23 cellular contexts compared by ENCODE assay signal in the genomic region with DNA sequence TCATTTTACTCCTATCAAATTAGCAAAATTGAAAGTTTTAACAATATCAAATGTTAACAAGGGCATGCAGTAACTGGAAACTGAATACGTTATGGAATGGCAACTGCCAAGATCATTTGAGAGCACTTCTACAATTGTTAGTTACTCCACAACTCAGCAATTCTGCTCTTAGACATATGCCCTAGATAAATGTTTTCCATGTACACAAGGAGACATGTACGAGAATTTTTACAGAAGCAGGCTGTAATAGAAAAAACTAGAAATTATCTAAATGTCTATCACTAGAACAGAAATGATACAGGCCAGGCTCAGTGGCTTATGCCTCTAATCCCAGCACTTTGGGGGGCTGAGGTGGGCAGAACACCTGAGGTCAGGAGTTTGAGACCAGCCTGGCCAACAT. TPM values are rescaled to one million over a fixed set of nuclear protein-coding genes. Genes with fewer than 3 reads are reported as not detected.
DNase-seq lines count a peak whose midpoint lies in the region; ATAC-seq, FAIRE-seq and TF ChIP-seq lines count a peak whose summit lies in the region.
"Had no signal": no experiment of that assay in that cellular context is flagged by ENCODE, and none has a peak within 500 bp of the region (broad histone marks: within the 10 kb centered on the region; RNA-seq: fewer than 3 reads in every experiment).

No MANE protein-coding gene starts in this region.

- CTCF ChIA-PET in activated CD4-positive, alpha-beta T cell treated with anti-CD3 and anti-CD28 coated beads for 36 hours (lab: Charles Lee), result interaction anchor here (1.1 to 1.5 kb wide), 3 partner anchors 9 to 52 kb away, joined by 3 to 4 read pairs (median 3); no protein-coding TSS in a partner anchor
- CTCF ChIA-PET in activated CD4-positive, alpha-beta T cell treated with anti-CD3 and anti-CD28 coated beads, Interleukin-2, amount 10 ng/mL, durations not matched to agents 7 days and 5 days (lab: Charles Lee), result interaction anchor here (1.2 to 1.5 kb wide), 2 partner anchors 10 to 72 kb away, joined by 3 to 4 read pairs; no protein-coding TSS in a partner anchor
- CTCF ChIA-PET in Panc1 (lab: Charles Lee), result interaction anchor here (1.8 kb wide), 1 partner anchor 52 kb away, joined by 4 read pairs; no protein-coding TSS in a partner anchor

- H3K36me3 Mint-ChIP-seq in activated CD4-positive, alpha-beta T cell treated with anti-CD3 and anti-CD28 coated beads for 36 hours (ENCODE audit: low read depth), result no peaks in the 10 kb centered on the region
- H3K36me3 Mint-ChIP-seq in activated CD4-positive, alpha-beta T cell treated with anti-CD3 and anti-CD28 coated beads, Interleukin-2, amount 10 ng/mL, durations not matched to agents 7 days and 5 days (ENCODE audit: low read depth), result peaks cover 6% of the 10 kb centered on the region
- no peaks in the 10 kb centered on the region for H3K36me3 Mint-ChIP-seq in activated T-cell treated with anti-CD3 and anti-CD28 coated beads, Interleukin-2, amount 50 U/mL, for 72 hours (ENCODE audit: insufficient read depth in 2 of 2)
- H3K36me3 Mint-ChIP-seq: CD4-positive, CD25-positive, alpha-beta regulatory T cell had no signal

- H3K27me3 Mint-ChIP-seq in activated CD4-positive, alpha-beta T cell treated with anti-CD3 and anti-CD28 coated beads for 36 hours, result no peaks in the 10 kb centered on the region
- no peaks in the 10 kb centered on the region for H3K27me3 Mint-ChIP-seq in activated CD4-positive, alpha-beta T cell treated with anti-CD3 and anti-CD28 coated beads, Interleukin-2, amount 10 ng/mL, durations not matched to agents 7 days and 5 days
- no peaks in the 10 kb centered on the region for H3K27me3 Mint-ChIP-seq in activated T-cell treated with anti-CD3 and anti-CD28 coated beads, Interleukin-2, amount 50 U/mL, for 72 hours (ENCODE audit: low read depth)
- H3K27me3 Mint-ChIP-seq: CD4-positive, CD25-positive, alpha-beta regulatory T cell; IgD-negative memory B cell had no signal

- ATAC-seq in activated CD4-positive, alpha-beta T cell treated with anti-CD3 and anti-CD28 coated beads for 36 hours, result peak; percentile 48
- no peak for ATAC-seq in Panc1
- no peak for ATAC-seq in activated T-cell treated with anti-CD3 and anti-CD28 coated beads, Interleukin-2, amount 50 U/mL, for 72 hours (replicated peaks in 1 of 2)

- H3K9ac ChIP-seq in kidney (ENCODE audit: low read length in 2 of 2) (no peak overlapping the region), skeletal muscle tissue (ENCODE audit: low read depth in 1 of 3, low read length in 3 of 3) (no peak overlapping the region)
- H3K9ac ChIP-seq: GM23248 had no signal

- POLR2A ChIA-PET in activated CD4-positive, alpha-beta T cell treated with anti-CD3 and anti-CD28 coated beads for 36 hours (lab: Charles Lee), result no interaction called here
- POLR2A ChIA-PET in activated CD4-positive, alpha-beta T cell treated with anti-CD3 and anti-CD28 coated beads, Interleukin-2, amount 10 ng/mL, durations not matched to agents 7 days and 5 days (lab: Charles Lee), result no interaction called here
- POLR2A ChIA-PET in Panc1 (lab: Charles Lee), result no interaction called here

- H3K27ac Mint-ChIP-seq in activated CD4-positive, alpha-beta T cell treated with anti-CD3 and anti-CD28 coated beads for 36 hours, result no peak overlapping the region
- no peak overlapping the region for H3K27ac Mint-ChIP-seq in activated CD4-positive, alpha-beta T cell treated with anti-CD3 and anti-CD28 coated beads, Interleukin-2, amount 10 ng/mL, durations not matched to agents 7 days and 5 days
- no peak overlapping the region for H3K27ac Mint-ChIP-seq in activated T-cell treated with anti-CD3 and anti-CD28 coated beads, Interleukin-2, amount 50 U/mL, for 72 hours
- H3K27ac Mint-ChIP-seq: CD4-positive, CD25-positive, alpha-beta regulatory T cell; IgD-negative memory B cell had no signal

- H3K9me3 ChIP-seq in Panc1 (ENCODE audit: control insufficient read depth, insufficient read depth, low read depth, low read length) (no peaks in the 10 kb centered on the region), kidney (ENCODE audit: control insufficient read depth in 1 of 2, low read length in 2 of 2) (no peaks in the 10 kb centered on the region), skeletal muscle tissue (ENCODE audit: control insufficient read depth in 3 of 3, low read length in 3 of 3) (no peaks in the 10 kb centered on the region)

- FAIRE-seq in kidney (lab: Jason Lieb, UNC), result no peak

- peaks cover 2% of the 10 kb centered on the region for H3K9me3 Mint-ChIP-seq in activated CD4-positive, alpha-beta T cell treated with anti-CD3 and anti-CD28 coated beads for 36 hours (ENCODE audit: low read depth)
- peaks cover 1% of the 10 kb centered on the region for H3K9me3 Mint-ChIP-seq in activated CD4-positive, alpha-beta T cell treated with anti-CD3 and anti-CD28 coated beads, Interleukin-2, amount 10 ng/mL, durations not matched to agents 7 days and 5 days
- no peaks in the 10 kb centered on the region for H3K9me3 Mint-ChIP-seq in activated T-cell treated with anti-CD3 and anti-CD28 coated beads, Interleukin-2, amount 50 U/mL, for 72 hours
- H3K9me3 Mint-ChIP-seq: CD4-positive, CD25-positive, alpha-beta regulatory T cell; IgD-negative memory B cell had no signal

- H3K36me3 ChIP-seq in Panc1 (ENCODE audit: control insufficient read depth, insufficient read depth, low read length) (peaks cover 3% of the 10 kb centered on the region; the same call in 1 of the 2 replicates), kidney (ENCODE audit: control insufficient read depth in 1 of 2, insufficient read depth in 2 of 2, low read length in 2 of 2) (no peaks in the 10 kb centered on the region), skeletal muscle tissue (ENCODE audit: control insufficient read depth in 3 of 3, insufficient read depth in 3 of 3, low read length in 3 of 3) (no peaks in the 10 kb centered on the region)

- intact Hi-C loops in activated CD4-positive, alpha-beta T cell treated with anti-CD3 and anti-CD28 coated beads for 36 hours (cut with DNase I, micrococcal nuclease), result no loop called here
- intact Hi-C loops in Panc1 (cut with micrococcal nuclease; ENCODE audit: unreplicated experiment), result no loop called here
- intact Hi-C loops in kidney (cut with DNase I), result no loop called here

- H3K27ac ChIP-seq in Panc1 (ENCODE audit: low read length), result peak overlapping the region; percentile 92
- no peak overlapping the region for H3K27ac ChIP-seq in kidney (ENCODE audit: low read depth in 2 of 2, low read length in 2 of 2)
- peak overlapping the region; percentile 16 for H3K27ac ChIP-seq in skeletal muscle tissue (ENCODE audit: low read depth, low read length)
- H3K27ac ChIP-seq: GM23248 had no signal

- no peak overlapping the region for H3K4me3 ChIP-seq in Panc1 (ENCODE audit: low read depth in 2 of 2, low read length in 2 of 2)
- no peak overlapping the region for H3K4me3 ChIP-seq in kidney (ENCODE audit: low read length in 2 of 2)
- no peak overlapping the region for H3K4me3 ChIP-seq in skeletal muscle tissue (ENCODE audit: low read length in 3 of 3)
- H3K4me3 ChIP-seq: GM23248 had no signal

- in situ Hi-C loops in Panc1 (cut with HindIII; ENCODE audit: low pct_unique_long_range_greater_than_20kb, low sequenced_read_pairs), result no loop called here

- H3K4me1 Mint-ChIP-seq in activated CD4-positive, alpha-beta T cell treated with anti-CD3 and anti-CD28 coated beads for 36 hours, result peaks cover 71% of the 10 kb centered on the region
- H3K4me1 Mint-ChIP-seq in activated CD4-positive, alpha-beta T cell treated with anti-CD3 and anti-CD28 coated beads, Interleukin-2, amount 10 ng/mL, durations not matched to agents 7 days and 5 days, result peaks cover 57% of the 10 kb centered on the region
- peaks cover 69% of the 10 kb centered on the region for H3K4me1 Mint-ChIP-seq in activated T-cell treated with anti-CD3 and anti-CD28 coated beads, Interleukin-2, amount 50 U/mL, for 72 hours (ENCODE audit: low read depth)

- TF ChIP-seq CTCF in Panc1 (IDR thresholded peaks at IDR 0.05) (no peak), kidney (IDR thresholded peaks at IDR 0.05; ENCODE audit: borderline replicate concordance, extremely low read depth, insufficient read depth) (no peak)

- H3K4me1 ChIP-seq in Panc1 (ENCODE audit: control insufficient read depth, insufficient read depth, low read length) (peaks cover 91% of the 10 kb centered on the region), kidney (ENCODE audit: control insufficient read depth in 1 of 2, insufficient read depth in 1 of 2, low read depth in 1 of 2, low read length in 2 of 2) (peaks cover 30 to 41% of the 10 kb centered on the region in 2 donors), skeletal muscle tissue (ENCODE audit: control insufficient read depth in 3 of 3, insufficient read depth in 3 of 3, low read length in 3 of 3) (peaks cover 71 to 77% (median 77%) of the 10 kb centered on the region in 3 donors)

- H3K27me3 ChIP-seq in Panc1 (ENCODE audit: control insufficient read depth, insufficient read depth, low read length), result no peaks in the 10 kb centered on the region
- no peaks in the 10 kb centered on the region for H3K27me3 ChIP-seq in skeletal muscle tissue (ENCODE audit: control insufficient read depth in 3 of 3, insufficient read depth in 3 of 3, low read length in 3 of 3)

- H3K4me3 Mint-ChIP-seq in activated CD4-positive, alpha-beta T cell treated with anti-CD3 and anti-CD28 coated beads for 36 hours, result no peak overlapping the region
- no peak overlapping the region for H3K4me3 Mint-ChIP-seq in activated CD4-positive, alpha-beta T cell treated with anti-CD3 and anti-CD28 coated beads, Interleukin-2, amount 10 ng/mL, durations not matched to agents 7 days and 5 days
- no peak overlapping the region for H3K4me3 Mint-ChIP-seq in activated T-cell treated with anti-CD3 and anti-CD28 coated beads, Interleukin-2, amount 50 U/mL, for 72 hours
- H3K4me3 Mint-ChIP-seq: CD4-positive, CD25-positive, alpha-beta regulatory T cell had no signal

- BruUV-seq in Panc1 (replicated peaks; lab: Mats Ljungman, UMichigan), result no TSS peak

- DNase-seq in activated CD4-positive, alpha-beta T cell treated with anti-CD3 and anti-CD28 coated beads for 36 hours, result no peak
- no peak for DNase-seq in activated CD4-positive, alpha-beta T cell treated with anti-CD3 and anti-CD28 coated beads, Interleukin-2, amount 10 ng/mL, durations not matched to agents 7 days and 5 days
- DNase-seq in Panc1 (ENCODE audit: low read depth, low spot score) (no peak), kidney (peak; percentile 30), GOT3 (lab: John Stamatoyannopoulos, UW) (no peak), activated gamma-delta T cell treated with Interleukin-2 at 50 U/mL for 16 hours (no peak)
- DNase-seq in activated T-cell treated with anti-CD3 and anti-CD28 coated beads, Interleukin-2, amount 50 U/mL, for 72 hours, result no peak
- DNase-seq: 8988T; CD4-positive, CD25-positive, alpha-beta regulatory T cell; COR-L47; DMS153; GF-D8; GM23248; HCEC 1CT; NCI-H1105 treated with DMSO at 0.1 percent for 48 hours; NCI-H1694; NCI-H2081 treated with DMSO at 0.1 percent for 48 hours; NCI-H510A; NCI-H748 treated with DMSO at 0.1 percent for 48 hours; NK-92 treated with Interleukin-12 subunit alpha and Interleukin-12 subunit beta, amount 100 ng/mL, for 24 hours; SHP77 treated with DMSO at 0.1 percent for 48 hours had no signal

RNA-seq across cellular contexts. Expression of a gene that starts 7.0 kb away (rescaled TPM):
- total RNA-seq in activated CD4-positive, alpha-beta T cell treated with anti-CD3 and anti-CD28 coated beads for 36 hours, result 100 to 1,000 TPM; 100 to 109 TPM
- total RNA-seq in activated CD4-positive, alpha-beta T cell treated with anti-CD3 and anti-CD28 coated beads, Interleukin-2, amount 10 ng/mL, durations not matched to agents 7 days and 5 days, result 100 to 1,000 TPM; 144 to 153 TPM
- total RNA-seq in Panc1 (2021; ENCODE audit: unreplicated experiment) (3,649 TPM), kidney (1,249 TPM), skeletal muscle tissue (369 TPM)
- polyA plus RNA-seq in Panc1 (2012; ENCODE audit: insufficient read length), result 4,189 TPM
- 1,082 TPM for polyA plus RNA-seq in kidney (ENCODE audit: insufficient read depth, low read depth, low replicate concordance)
- total RNA-seq in activated T-cell treated with anti-CD3 and anti-CD28 coated beads, Interleukin-2, amount 50 U/mL, for 72 hours, result 100 to 1,000 TPM; 111 to 139 TPM

Comparison
In these comparisons a context has a peak if more than half of its experiments do, and no peak if none do; other contexts are left out.
1. H3K27ac ChIP-seq: peak in Panc1 (single experiment) and skeletal muscle tissue (single experiment); none in kidney (0 of 2).